In genomic region chr2:73293534-73294171, GRCh38 we compare ENCODE assay signal across 8 cellular contexts. TPM values are rescaled to one million over a fixed set of nuclear protein-coding genes. Genes with fewer than 3 reads are reported as not detected.
DNase-seq lines count a peak whose midpoint lies in the region; ATAC-seq, FAIRE-seq and TF ChIP-seq lines count a peak whose summit lies in the region.

Gene EGR4, minus strand, starts transcription at chr2:73293548. Its CDS starts 231 bp downstream, at chr2:73293317.

- peaks cover 8% of the 10 kb centered on the region for H3K4me1 Mint-ChIP-seq in astrocyte (ENCODE audit: low read depth, unreplicated experiment)

- no peaks in the 10 kb centered on the region for H3K36me3 ChIP-seq in astrocyte (ENCODE audit: insufficient read depth, low read length)
- no peaks in the 10 kb centered on the region for H3K36me3 ChIP-seq in small intestine (ENCODE audit: control insufficient read depth in 2 of 2, insufficient read depth in 2 of 2, low read length in 2 of 2)

- H3K27me3 ChIP-seq in astrocyte (ENCODE audit: insufficient read depth, low read length): peaks cover 86% of the 10 kb centered on the region
- H3K27me3 ChIP-seq in small intestine (ENCODE audit: control insufficient read depth in 2 of 2, insufficient read depth in 2 of 2, low read length in 2 of 2): peaks cover 25 to 29% of the 10 kb centered on the region in 2 donors

- H4K20me1 ChIP-seq in astrocyte (ENCODE audit: insufficient read depth, low read length): peaks cover 4% of the 10 kb centered on the region

- H3K27ac ChIP-seq in astrocyte (ENCODE audit: low read depth, low read length) (no peak within 1 kb of the TSS), small intestine (ENCODE audit: low read depth in 1 of 2, low read length in 1 of 2) (no peak within 1 kb of the TSS)

- peak within 1 kb of the TSS; percentile 94 for H3K4me2 ChIP-seq in astrocyte (ENCODE audit: low read length)

- FAIRE-seq in astrocyte (lab: Jason Lieb, UNC): no peak
- FAIRE-seq in small intestine (lab: Jason Lieb, UNC): no peak

- ATAC-seq in GM18499 (IDR thresholded peaks at IDR 0.05; ENCODE audit: insufficient read depth, unreplicated experiment): peak; percentile 75
- peak; percentile 93 for ATAC-seq in HG02885 (IDR thresholded peaks at IDR 0.05; ENCODE audit: poor library complexity, unreplicated experiment)

- H3K27me3 Mint-ChIP-seq in astrocyte (ENCODE audit: low read depth, unreplicated experiment): peaks cover 71% of the 10 kb centered on the region

- H3K27ac Mint-ChIP-seq in astrocyte (ENCODE audit: unreplicated experiment): no peak within 1 kb of the TSS

- WGBS in small intestine, 3 donors: 1 to 2% (median 2%) methylated on average over 43 to 45 of the region's 45 CpGs

- peak within 1 kb of the TSS; percentile 76 for H3K4me3 Mint-ChIP-seq in astrocyte (ENCODE audit: unreplicated experiment)

- H3K9me3 Mint-ChIP-seq in astrocyte (ENCODE audit: unreplicated experiment): peaks cover 2% of the 10 kb centered on the region

- H2AFZ ChIP-seq in astrocyte (ENCODE audit: low read depth, low read length): peak within 1 kb of the TSS; percentile 88

- DNase-seq in NCI-H146 treated with DMSO at 0.1 percent for 48 hours (lab: John Stamatoyannopoulos, UW; ENCODE audit: unreplicated experiment): peak; percentile 54
- DNase-seq in T-helper 22 cell (ENCODE audit: low read depth): peak; percentile 88
- DNase-seq in astrocyte (ENCODE audit: low read depth): peak; percentile 59
- peak; percentile 46 for DNase-seq in small intestine
- DNase-seq in mesenteric fat pad (ENCODE audit: low spot score): no peak

- H3K4me3 ChIP-seq in astrocyte (ENCODE audit: insufficient read depth, low read depth, low read length): peak within 1 kb of the TSS; percentile 58
- H3K4me3 ChIP-seq in iPS-11a (ENCODE audit: low read depth, low read length): peak within 1 kb of the TSS; percentile 47
- H3K4me3 ChIP-seq in small intestine (ENCODE audit: low read depth in 1 of 2, low read length in 2 of 2): peak within 1 kb of the TSS; percentile 19 to 59

- no peaks in the 10 kb centered on the region for H3K36me3 Mint-ChIP-seq in astrocyte (ENCODE audit: low read depth, unreplicated experiment)

- peaks cover 7% of the 10 kb centered on the region for H3K4me1 ChIP-seq in astrocyte (ENCODE audit: insufficient read depth, low read length)
- no peaks in the 10 kb centered on the region for H3K4me1 ChIP-seq in small intestine (ENCODE audit: control insufficient read depth in 2 of 2, insufficient read depth in 1 of 2, low read depth in 1 of 2, low read length in 1 of 2)

- no peaks in the 10 kb centered on the region for H3K9me3 ChIP-seq in astrocyte (ENCODE audit: insufficient read depth, low read depth, low read length)
- H3K9me3 ChIP-seq in small intestine (ENCODE audit: control insufficient read depth, low read depth): no peaks in the 10 kb centered on the region

- no peak for TF ChIP-seq CTCF in astrocyte (IDR thresholded peaks at IDR 0.05; ENCODE audit: insufficient read depth, low read depth, low read length)

- H3K9ac ChIP-seq in astrocyte (ENCODE audit: low read length): peak within 1 kb of the TSS; percentile 40

- no peaks in the 10 kb centered on the region for H3K79me2 ChIP-seq in astrocyte (ENCODE audit: insufficient read depth, low read length)

RNA-seq across cellular contexts. Expression of gene EGR4, which starts in this region (rescaled TPM):
- total RNA-seq in astrocyte (not detected in 2 replicates), mesenteric fat pad (not detected)
- polyA plus RNA-seq in small intestine: under 1 TPM in 1 of 3 donors, not detected in 2; 0.04 TPM

Comparison
In these comparisons a context has a peak if more than half of its experiments do, and no peak if none do; other contexts are left out.
1. Peak in DNase-seq, H3K4me3 ChIP-seq, H3K9ac ChIP-seq and H3K4me2 ChIP-seq in astrocyte; RNA of the gene not detected or under 1 TPM.
2. Peak in DNase-seq and H3K4me3 ChIP-seq in small intestine; RNA of the gene not detected or under 1 TPM.